ENCODE assay signal across 1 cellular context in the genomic region with DNA sequence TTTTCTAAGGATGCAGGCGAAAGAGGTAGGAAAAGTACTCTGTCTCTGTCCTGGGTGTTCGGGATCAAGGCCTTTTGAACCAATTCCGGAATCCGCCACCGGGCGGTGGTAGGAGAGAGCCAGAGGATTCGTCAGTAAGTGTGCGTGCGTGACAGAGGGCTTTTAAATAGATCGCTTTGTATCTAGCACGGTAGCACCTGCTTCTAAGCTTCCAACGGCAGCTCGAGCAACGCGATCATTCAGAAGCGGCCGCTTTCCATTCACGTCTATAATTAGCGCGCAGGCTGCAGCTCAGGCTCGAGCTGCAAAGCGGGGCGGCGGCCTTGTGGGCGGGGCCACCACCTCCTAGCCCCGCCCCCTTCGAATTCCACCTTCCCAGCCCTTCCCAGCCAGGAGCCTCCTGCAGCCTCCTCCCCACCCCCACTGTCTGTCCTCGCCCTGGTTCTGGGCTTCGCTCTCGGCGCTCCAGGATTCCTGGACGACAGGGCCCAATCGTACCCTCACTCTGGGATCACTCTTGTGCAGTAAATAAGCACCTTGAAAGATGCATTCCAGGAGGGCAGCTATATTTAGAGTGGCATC.
TF ChIP-seq lines count a peak whose summit lies in the region.

No MANE protein-coding gene starts in this region.

TF ChIP-seq in liver, 16 proteins besides CTCF, POLR2A, EP300 and RAD21:
- TF ChIP-seq TAF1 (conservative IDR thresholded peaks at IDR 0.05), result peak; percentile 63
- TF ChIP-seq, protein P1, sequence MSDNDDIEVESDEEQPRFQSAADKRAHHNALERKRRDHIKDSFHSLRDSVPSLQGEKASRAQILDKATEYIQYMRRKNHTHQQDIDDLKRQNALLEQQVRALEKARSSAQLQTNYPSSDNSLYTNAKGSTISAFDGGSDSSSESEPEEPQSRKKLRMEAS (IDR thresholded peaks at IDR 0.05), result no peak
- TF ChIP-seq JUND (IDR thresholded peaks at IDR 0.05), result no peak
